In the genomic region with DNA sequence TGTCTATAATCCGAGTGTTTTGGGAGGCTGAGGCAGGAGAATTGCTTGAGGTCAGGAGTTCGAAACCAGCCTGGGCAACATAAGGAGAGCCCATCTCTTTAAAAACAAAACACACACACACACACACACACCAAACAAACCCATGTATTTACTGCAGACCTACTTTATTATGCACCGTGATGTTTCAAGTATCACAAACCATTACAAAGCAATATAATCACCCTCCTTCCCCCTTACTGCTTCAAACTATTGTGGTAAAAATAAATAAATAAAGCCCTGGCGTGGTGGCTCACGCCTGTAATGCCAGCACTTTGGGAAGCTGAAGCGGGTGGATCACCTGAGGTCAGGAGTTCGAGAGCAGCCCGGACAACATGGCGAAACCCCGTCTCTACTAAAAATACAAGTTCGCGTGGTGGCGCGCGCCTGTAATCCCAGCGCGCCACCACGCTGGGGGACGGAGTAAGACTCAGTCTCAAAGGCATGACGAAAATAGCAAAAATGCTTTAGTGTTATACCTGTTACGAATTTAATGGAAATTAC, we compare ENCODE assay signal across 9 cellular contexts. TPM values are rescaled to one million over a fixed set of nuclear protein-coding genes. Genes with fewer than 3 reads are reported as not detected.
DNase-seq lines count a peak whose midpoint lies in the region; ATAC-seq and TF ChIP-seq lines count a peak whose summit lies in the region.
"Had no signal": no experiment of that assay in that cellular context is flagged by ENCODE, and none has a peak within 500 bp of the region (broad histone marks: within the 10 kb centered on the region; RNA-seq: fewer than 3 reads in every experiment).

No MANE protein-coding gene starts in this region.

- no CpG with 5 or more reads among the region's 21 CpGs for WGBS in iPS DF 6.9 (ENCODE audit: insufficient coverage, insufficient read length)

- peak overlapping the region; percentile 91 for H3K4me3 Mint-ChIP-seq in stimulated activated effector memory CD8-positive, alpha-beta T cell treated with anti-CD3 and anti-CD28 coated beads, Interleukin-12 subunit alpha, Interleukin-12 subunit beta, amount 100 ng/mL, for 72 hours

- H3K27me3 ChIP-seq in WERI-Rb-1 (ENCODE audit: insufficient read depth, low read depth, severe bottlenecking) (no peaks in the 10 kb centered on the region), iPS DF 6.9 (ENCODE audit: control insufficient read depth, insufficient read depth, low read length) (no peaks in the 10 kb centered on the region)

- DNase-seq in NCI-H82 (lab: John Stamatoyannopoulos, UW) (peak; percentile 73), NCI-H82 treated with DMSO at 0.1 percent for 48 hours (lab: John Stamatoyannopoulos, UW; ENCODE audit: unreplicated experiment) (no peak), WERI-Rb-1 (peak; percentile 71), iPS DF 6.9 (ENCODE audit: low read depth, low spot score) (no peak), NCI-H524 treated with DMSO at 0.1 percent for 48 hours (lab: John Stamatoyannopoulos, UW) (no peak)
- DNase-seq in stimulated activated effector memory CD8-positive, alpha-beta T cell treated with anti-CD3 and anti-CD28 coated beads, Interleukin-12 subunit alpha, Interleukin-12 subunit beta, amount 100 ng/mL, for 72 hours (ENCODE audit: low spot score in 2 of 2) = no peak
- DNase-seq in activated CD4-positive, alpha-beta T cell treated with anti-CD3 and anti-CD28 coated beads, Interleukin-2, amount 50 U/mL, for 48 hours = no peak
- DNase-seq: NCI-H1930 had no signal

- ATAC-seq in stimulated activated effector memory CD8-positive, alpha-beta T cell treated with anti-CD3 and anti-CD28 coated beads, Interleukin-12 subunit alpha, Interleukin-12 subunit beta, amount 100 ng/mL, for 72 hours = no peak
- no peak for ATAC-seq in esophagus mucosa

- H3K9me3 ChIP-seq in WERI-Rb-1 (ENCODE audit: severe bottlenecking) (no peaks in the 10 kb centered on the region), iPS DF 6.9 (ENCODE audit: control insufficient read depth, insufficient read depth, low read length) (no peaks in the 10 kb centered on the region)

- H3K27ac ChIP-seq in WERI-Rb-1 (peak overlapping the region; percentile 92), iPS DF 6.9 (ENCODE audit: low read length) (no peak overlapping the region)

- peaks cover 24% of the 10 kb centered on the region for H3K36me3 Mint-ChIP-seq in stimulated activated effector memory CD8-positive, alpha-beta T cell treated with anti-CD3 and anti-CD28 coated beads, Interleukin-12 subunit alpha, Interleukin-12 subunit beta, amount 100 ng/mL, for 72 hours

- H3K4me3 ChIP-seq in WERI-Rb-1 (ENCODE audit: low read depth, low read length) (peak overlapping the region; percentile 77), iPS DF 6.9 (ENCODE audit: low read length) (peak overlapping the region; percentile 76; the same call in 1 of the 2 replicates)

- H3K27ac Mint-ChIP-seq in stimulated activated effector memory CD8-positive, alpha-beta T cell treated with anti-CD3 and anti-CD28 coated beads, Interleukin-12 subunit alpha, Interleukin-12 subunit beta, amount 100 ng/mL, for 72 hours = no peak overlapping the region

- H3K4me1 ChIP-seq in iPS DF 6.9 (ENCODE audit: control insufficient read depth, insufficient read depth, low read length) = no peaks in the 10 kb centered on the region

- peaks cover 26% of the 10 kb centered on the region for H3K4me1 Mint-ChIP-seq in stimulated activated effector memory CD8-positive, alpha-beta T cell treated with anti-CD3 and anti-CD28 coated beads, Interleukin-12 subunit alpha, Interleukin-12 subunit beta, amount 100 ng/mL, for 72 hours

- H3K9me3 Mint-ChIP-seq in stimulated activated effector memory CD8-positive, alpha-beta T cell treated with anti-CD3 and anti-CD28 coated beads, Interleukin-12 subunit alpha, Interleukin-12 subunit beta, amount 100 ng/mL, for 72 hours = no peaks in the 10 kb centered on the region

- peak; percentile 28; the same call in 1 of the 2 replicates for TF ChIP-seq CTCF in WERI-Rb-1 (IDR thresholded peaks at IDR 0.05; ENCODE audit: low read depth, low read length)

- H3K36me3 ChIP-seq in WERI-Rb-1 (peaks cover 16% of the 10 kb centered on the region), iPS DF 6.9 (ENCODE audit: control insufficient read depth, insufficient read depth, low read length) (no peaks in the 10 kb centered on the region)

RNA-seq across cellular contexts. Expression of gene TBCC, which starts 1.5 kb away (rescaled TPM):
- 15.0 TPM for total RNA-seq in esophagus mucosa

RNA-seq across cellular contexts. Expression of gene PRPH2, which starts 22.0 kb away (rescaled TPM):
- 0.08 TPM for total RNA-seq in esophagus mucosa

RNA-seq across cellular contexts. Expression of gene BICRAL, which starts 37.4 kb away (rescaled TPM):
- 6.1 TPM for total RNA-seq in esophagus mucosa

Comparison
In these comparisons a context has a peak if more than half of its experiments do, and no peak if none do; other contexts are left out.
1. DNase-seq: peak in NCI-H82 (single experiment) and WERI-Rb-1 (single experiment); none in NCI-H82 treated with DMSO at 0.1 percent for 48 hours (single experiment), iPS DF 6.9 (single experiment), stimulated activated effector memory CD8-positive, alpha-beta T cell treated with anti-CD3 and anti-CD28 coated beads, Interleukin-12 subunit alpha, Interleukin-12 subunit beta, amount 100 ng/mL, for 72 hours (0 of 2), NCI-H524 treated with DMSO at 0.1 percent for 48 hours (single experiment) and activated CD4-positive, alpha-beta T cell treated with anti-CD3 and anti-CD28 coated beads, Interleukin-2, amount 50 U/mL, for 48 hours (0 of 2).